Comparison of ENCODE assay signal across 8 cellular contexts in genomic region chr1:40592107-40592773, GRCh38.
DNase-seq lines count a peak whose midpoint lies in the region; ATAC-seq, FAIRE-seq and TF ChIP-seq lines count a peak whose summit lies in the region.

No MANE protein-coding gene starts in this region.

- TF ChIP-seq CTCF in KMS-11 (conservative IDR thresholded peaks at IDR 0.05; ENCODE audit: low read depth, low read length) (peak; percentile 46; the same call in 1 of the 2 replicates), foreskin keratinocyte (conservative IDR thresholded peaks at IDR 0.05) (peak; percentile 78)

- H4K20me1 ChIP-seq in KMS-11 (ENCODE audit: insufficient read depth), result no peaks in the 10 kb centered on the region

- no peak for FAIRE-seq in small intestine (lab: Jason Lieb, UNC)

- DNase-seq in DMS153 (lab: John Stamatoyannopoulos, UW), result peak; percentile 38
- DNase-seq in SK-N-DZ (ENCODE audit: low spot score), result peak; percentile 50
- peak in 1 of 2 donors; percentile 73 for DNase-seq in foreskin keratinocyte
- DNase-seq in small intestine, result peak; percentile 11
- no peak for DNase-seq in activated T-cell treated with anti-CD3 and anti-CD28 coated beads, Interleukin-2, amount 50 U/mL, for 1 hour

- H3K36me3 ChIP-seq in KMS-11 (ENCODE audit: insufficient read depth) (no peaks in the 10 kb centered on the region), small intestine (ENCODE audit: control insufficient read depth in 2 of 2, insufficient read depth in 2 of 2, low read length in 2 of 2) (no peaks in the 10 kb centered on the region)

- no peak overlapping the region for H3K27ac ChIP-seq in KMS-11
- H3K27ac ChIP-seq in foreskin keratinocyte, result no peak overlapping the region
- no peak overlapping the region for H3K27ac ChIP-seq in small intestine (ENCODE audit: low read depth in 1 of 2, low read length in 1 of 2)

- H3K79me2 ChIP-seq in KMS-11 (ENCODE audit: insufficient read depth, low read depth), result no peaks in the 10 kb centered on the region

- H3K4me3 ChIP-seq in KMS-11 (IDR thresholded peaks at IDR 0.05; ENCODE audit: insufficient read depth, low read depth, low read length) (no peak overlapping the region), small intestine (ENCODE audit: low read depth in 1 of 2, low read length in 2 of 2) (no peak overlapping the region)

- H2AFZ ChIP-seq in KMS-11 (ENCODE audit: low read depth), result no peak overlapping the region

- peaks cover 5% of the 10 kb centered on the region for H3K4me1 ChIP-seq in KMS-11 (ENCODE audit: low read depth, poor library complexity, severe bottlenecking)
- no peaks in the 10 kb centered on the region for H3K4me1 ChIP-seq in foreskin keratinocyte
- H3K4me1 ChIP-seq in small intestine (ENCODE audit: control insufficient read depth in 2 of 2, insufficient read depth in 1 of 2, low read depth in 1 of 2, low read length in 1 of 2), result no peaks in the 10 kb centered on the region

- H3K9me3 ChIP-seq in small intestine (ENCODE audit: control insufficient read depth, low read depth), result no peaks in the 10 kb centered on the region

- H3K27me3 ChIP-seq in KMS-11 (ENCODE audit: insufficient read depth, low read depth) (no peaks in the 10 kb centered on the region), foreskin keratinocyte (peaks cover 24% of the 10 kb centered on the region), small intestine (ENCODE audit: control insufficient read depth in 2 of 2, insufficient read depth in 2 of 2, low read length in 2 of 2) (no peaks in the 10 kb centered on the region)

- ATAC-seq in foreskin keratinocyte (peak; percentile 64), GM21515 (IDR thresholded peaks at IDR 0.05; ENCODE audit: unreplicated experiment) (no peak), HG03097 (IDR thresholded peaks at IDR 0.05; ENCODE audit: low FRiP score, unreplicated experiment) (no peak)

- H3K4me2 ChIP-seq in KMS-11, result no peak overlapping the region

- WGBS in small intestine, 3 donors, result 35 to 50% (median 41%) methylated on average over 6 of the region's 6 CpGs

- H3K9ac ChIP-seq in KMS-11, result no peak overlapping the region
